8 cellular contexts compared by ENCODE assay signal in genomic region chr11:121466063-121466794, GRCh38. TPM values are rescaled to one million over a fixed set of nuclear protein-coding genes. Genes with fewer than 3 reads are reported as not detected.
A peak's percentile ranks its signal among the peaks of the same experiment; 100 is the strongest.
DNase-seq lines count a peak whose midpoint lies in the region; ATAC-seq, FAIRE-seq and TF ChIP-seq lines count a peak whose summit lies in the region.

No MANE protein-coding gene starts in this region.

- ATAC-seq in GM18502 (IDR thresholded peaks at IDR 0.05; ENCODE audit: poor library complexity, unreplicated experiment), result no peak

- H3K27me3 Mint-ChIP-seq in endothelial cell (ENCODE audit: unreplicated experiment), result peaks cover 7% of the 10 kb centered on the region
- H3K27me3 Mint-ChIP-seq in mesothelial cell of epicardium (ENCODE audit: low read depth), result no peaks in the 10 kb centered on the region

- no peaks in the 10 kb centered on the region for H3K9me3 ChIP-seq in WERI-Rb-1 (ENCODE audit: severe bottlenecking)

- H3K4me3 Mint-ChIP-seq in endothelial cell (ENCODE audit: unreplicated experiment) (no peak overlapping the region), mesothelial cell of epicardium (peak overlapping the region; percentile 7)

- H3K27ac Mint-ChIP-seq in endothelial cell (ENCODE audit: unreplicated experiment) (peak overlapping the region; percentile 72), mesothelial cell of epicardium (peak overlapping the region; percentile 97)

- H3K9me3 Mint-ChIP-seq in endothelial cell (ENCODE audit: unreplicated experiment), result no peaks in the 10 kb centered on the region
- no peaks in the 10 kb centered on the region for H3K9me3 Mint-ChIP-seq in mesothelial cell of epicardium

- peak overlapping the region; percentile 47; the same call in 1 of the 2 replicates for H3K27ac ChIP-seq in WERI-Rb-1

- no peak overlapping the region for H3K4me3 ChIP-seq in WERI-Rb-1 (ENCODE audit: low read depth, low read length)

- H3K4me1 Mint-ChIP-seq in endothelial cell (ENCODE audit: unreplicated experiment) (peaks cover 9% of the 10 kb centered on the region), mesothelial cell of epicardium (peaks cover 58% of the 10 kb centered on the region)

- no peaks in the 10 kb centered on the region for H3K27me3 ChIP-seq in WERI-Rb-1 (ENCODE audit: insufficient read depth, low read depth, severe bottlenecking)

- DNase-seq in GM04503 (ENCODE audit: low read depth) (peak; percentile 68), NCI-H1417 treated with DMSO at 0.1 percent for 48 hours (lab: John Stamatoyannopoulos, UW) (peak; percentile 69), WERI-Rb-1 (peak; percentile 90), endothelial cell (ENCODE audit: low spot score) (peak; percentile 78), mesothelial cell of epicardium (ENCODE audit: low spot score in 2 of 2, unreplicated experiment in 2 of 2) (peak; percentile 68 to 83), superior temporal gyrus (ENCODE audit: extremely low spot score) (peak; percentile 81), GM19239 (ENCODE audit: insufficient read length, low spot score) (no peak)

- FAIRE-seq in GM19239 (lab: Jason Lieb, UNC), result no peak

- TF ChIP-seq CTCF in WERI-Rb-1 (IDR thresholded peaks at IDR 0.05; ENCODE audit: low read depth, low read length) (no peak), endothelial cell (IDR thresholded peaks at IDR 0.05; ENCODE audit: unreplicated experiment) (no peak), mesothelial cell of epicardium (IDR thresholded peaks at IDR 0.05; ENCODE audit: unreplicated experiment) (no peak)

- H3K36me3 Mint-ChIP-seq in endothelial cell (ENCODE audit: low read depth, unreplicated experiment) (no peaks in the 10 kb centered on the region), mesothelial cell of epicardium (peaks cover 3% of the 10 kb centered on the region)

- no peaks in the 10 kb centered on the region for H3K36me3 ChIP-seq in WERI-Rb-1

RNA-seq across cellular contexts. Expression of gene SORL1, which starts 14.1 kb away (rescaled TPM):
- total RNA-seq in endothelial cell (ENCODE audit: unreplicated experiment) (4.6 TPM), mesothelial cell of epicardium (28.0 to 32.8 TPM (median 29.8 TPM) in 3 replicates)
